Comparison of ENCODE assay signal across 12 cellular contexts in genomic region chr1:12556957-12557935, GRCh38.
DNase-seq lines count a peak whose midpoint lies in the region; ATAC-seq, FAIRE-seq and TF ChIP-seq lines count a peak whose summit lies in the region.
"Had no signal": no experiment of that assay in that cellular context is flagged by ENCODE, and none has a peak within 500 bp of the region (broad histone marks: within the 10 kb centered on the region; RNA-seq: fewer than 3 reads in every experiment).

No MANE protein-coding gene starts in this region.

- no peak overlapping the region for H3K27ac ChIP-seq in GM12878 (ENCODE audit: control insufficient read depth, insufficient read depth)
- peak overlapping the region; percentile 72 for H3K27ac ChIP-seq in lower lobe of right lung
- H3K27ac ChIP-seq in spleen, result peak overlapping the region in 5 of 8 donors; percentile 17 to 69 (median 58)

- intact Hi-C loops in GM12878 (cut with micrococcal nuclease; ENCODE audit: unreplicated experiment), result no loop called here
- intact Hi-C loops in lower lobe of right lung (cut with DNase I), result no loop called here
- intact Hi-C loops in spleen (cut with DNase I; ENCODE audit: low total_unique reads), result no loop called here

- CTCF ChIA-PET in GM12878 (lab: Yijun Ruan, JAX), result interaction anchor here (0.7 kb wide), 1 partner anchor 102 kb away, joined by 4 read pairs; no protein-coding TSS in a partner anchor

- TF ChIP-seq CTCF in GM12878 (IDR thresholded peaks at IDR 0.05 in 2 of 3, conservative IDR thresholded peaks at IDR 0.05 in 1 of 3; ENCODE audit: control insufficient read depth in 2 of 3, extremely low read depth in 1 of 3, insufficient read depth in 1 of 3, low read depth in 3 of 3, low read length in 3 of 3) (no peak), lower lobe of right lung (IDR thresholded peaks at IDR 0.05) (no peak), spleen (IDR thresholded peaks at IDR 0.05 in 8 of 11, conservative IDR thresholded peaks at IDR 0.05 in 3 of 11) (no peak)

- no peaks in the 10 kb centered on the region; the same call in 2 of the 3 replicates for H3K9me3 ChIP-seq in GM12878 (replicated peaks; ENCODE audit: control insufficient read depth, insufficient read depth, low read length)
- H3K9me3 ChIP-seq in lower lobe of right lung, result peaks cover under 1% of the 10 kb centered on the region
- peaks cover 0 to 11% (median 6%) of the 10 kb centered on the region in 8 donors for H3K9me3 ChIP-seq in spleen

- no peaks in the 10 kb centered on the region for H3K36me3 Mint-ChIP-seq in activated T-cell treated with anti-CD3 and anti-CD28 coated beads, Interleukin-2, amount 50 U/mL, for 4 hours (ENCODE audit: insufficient read depth)

- no peaks in the 10 kb centered on the region for H3K4me1 Mint-ChIP-seq in activated T-cell treated with anti-CD3 and anti-CD28 coated beads, Interleukin-2, amount 50 U/mL, for 4 hours (ENCODE audit: low read depth)
- H3K4me1 Mint-ChIP-seq: activated CD4-positive, alpha-beta memory T cell treated with anti-CD3 and anti-CD28 coated beads, Interleukin-2, amount 10 ng/mL, durations not matched to agents 7 days and 5 days had no signal

- SMC1A ChIA-PET in GM12878 (lab: Charles Lee; ENCODE audit: uncharacterized antibody, unreplicated experiment), result no interaction called here

- no peaks in the 10 kb centered on the region; a peak in 1 of 4 replicates for H3K27me3 ChIP-seq in GM12878 (replicated peaks in 1 of 2; ENCODE audit: control insufficient read depth in 2 of 2, insufficient read depth in 2 of 2, low read length in 1 of 2)
- no peaks in the 10 kb centered on the region for H3K27me3 ChIP-seq in lower lobe of right lung (ENCODE audit: low read depth)
- H3K27me3 ChIP-seq in spleen (replicated peaks in 1 of 7), result no peaks in the 10 kb centered on the region

- TF ChIP-seq RAD21 in GM12878 (IDR thresholded peaks at IDR 0.05; ENCODE audit: insufficient read depth, low read depth, low read length), result no peak

- in situ Hi-C loops in GM12878 (cut with MboI), result no loop called here

- DNase-seq in GM04503 (ENCODE audit: low read depth), result peak; percentile 29
- no peak for DNase-seq in GM12878 (ENCODE audit: low read depth, low spot score)
- no peak for DNase-seq in lower lobe of right lung
- no peak for DNase-seq in spleen
- no peak for DNase-seq in cerebellar nuclear complex (lab: John Stamatoyannopoulos, UW)
- DNase-seq in NCI-H774 (lab: John Stamatoyannopoulos, UW), result no peak
- DNase-seq in stimulated activated CD4-positive, alpha-beta T cell treated with anti-CD3 and anti-CD28 coated beads, Interleukin-4, amount 100 ng/mL, for 4 hours, result no peak
- DNase-seq in activated T-cell treated with anti-CD3 and anti-CD28 coated beads, Interleukin-2, amount 50 U/mL, for 4 hours, result no peak
- DNase-seq: activated CD4-positive, alpha-beta memory T cell treated with anti-CD3 and anti-CD28 coated beads, Interleukin-2, amount 10 ng/mL, durations not matched to agents 7 days and 5 days; CD4-positive, alpha-beta T cell; NCI-H1048 had no signal

- no peak for FAIRE-seq in GM12878 (lab: Jason Lieb, UNC)

- H3K4me3 ChIP-seq in GM12878, result no peak overlapping the region
- no peak overlapping the region for H3K4me3 ChIP-seq in lower lobe of right lung
- H3K4me3 ChIP-seq in spleen, result no peak overlapping the region

- H3K9me3 Mint-ChIP-seq in activated T-cell treated with anti-CD3 and anti-CD28 coated beads, Interleukin-2, amount 50 U/mL, for 4 hours, result peaks cover under 1% of the 10 kb centered on the region

- H2AFZ ChIP-seq in GM12878 (ENCODE audit: control insufficient read depth, low read depth, low read length), result no peak overlapping the region

- TF ChIP-seq EP300 in GM12878 (IDR thresholded peaks at IDR 0.05; ENCODE audit: borderline replicate concordance in 1 of 2, control insufficient read depth in 1 of 2, low read depth in 2 of 2, low read length in 2 of 2), result no peak

- 55% methylated on average over 17 of the region's 17 CpGs for WGBS in GM12878 (ENCODE audit: insufficient coverage, insufficient replicate concordance, low lambda C conversion rate, missing lambda C conversion rate)
- WGBS in spleen, 5 donors, result 84 to 87% (median 86%) methylated on average over 17 of the region's 17 CpGs

- no peaks in the 10 kb centered on the region for H3K27me3 Mint-ChIP-seq in activated T-cell treated with anti-CD3 and anti-CD28 coated beads, Interleukin-2, amount 50 U/mL, for 4 hours (ENCODE audit: low read depth)
- H3K27me3 Mint-ChIP-seq: activated CD4-positive, alpha-beta memory T cell treated with anti-CD3 and anti-CD28 coated beads, Interleukin-2, amount 10 ng/mL, durations not matched to agents 7 days and 5 days; CD4-positive, alpha-beta T cell had no signal

- H3K9ac ChIP-seq in GM12878 (ENCODE audit: control insufficient read depth, insufficient read depth, low read length), result no peak overlapping the region

- H3K4me3 Mint-ChIP-seq in activated T-cell treated with anti-CD3 and anti-CD28 coated beads, Interleukin-2, amount 50 U/mL, for 4 hours, result no peak overlapping the region
- H3K4me3 Mint-ChIP-seq: activated CD4-positive, alpha-beta memory T cell treated with anti-CD3 and anti-CD28 coated beads, Interleukin-2, amount 10 ng/mL, durations not matched to agents 7 days and 5 days; CD4-positive, alpha-beta T cell had no signal

- H3K4me2 ChIP-seq in GM12878 (ENCODE audit: control insufficient read depth, insufficient read depth), result no peak overlapping the region

- POLR2A ChIA-PET in GM12878 (lab: Charles Lee), result no interaction called here

- RAD21 ChIA-PET in GM12878 (lab: Charles Lee; ENCODE audit: unreplicated experiment), result no interaction called here

- no TSS peak for BruUV-seq in GM12878 (replicated peaks; lab: Mats Ljungman, UMichigan)

- TF ChIP-seq POLR2A in GM12878 (IDR thresholded peaks at IDR 0.05; ENCODE audit: low read depth, low read length), result no peak
- no peak for TF ChIP-seq POLR2A in spleen (IDR thresholded peaks at IDR 0.05)

- no peaks in the 10 kb centered on the region for H4K20me1 ChIP-seq in GM12878 (ENCODE audit: control insufficient read depth, insufficient read depth)

- H3K79me2 ChIP-seq in GM12878 (ENCODE audit: control insufficient read depth, insufficient read depth, low read length), result no peaks in the 10 kb centered on the region

- ATAC-seq in GM12878 (no peak), lower lobe of right lung (no peak)
- ATAC-seq in activated T-cell treated with anti-CD3 and anti-CD28 coated beads, Interleukin-2, amount 50 U/mL, for 4 hours, result no peak
- ATAC-seq: esophagus mucosa had no signal

- H3K36me3 ChIP-seq in GM12878 (ENCODE audit: control insufficient read depth in 2 of 2, insufficient read depth in 2 of 2, low read length in 1 of 2) (no peaks in the 10 kb centered on the region), lower lobe of right lung (no peaks in the 10 kb centered on the region), spleen (no peaks in the 10 kb centered on the region)

- H3K4me1 ChIP-seq in GM12878 (ENCODE audit: control insufficient read depth, insufficient read depth, low read length) (no peaks in the 10 kb centered on the region), lower lobe of right lung (peaks cover 37% of the 10 kb centered on the region), spleen (peaks cover 0 to 30% (median 2%) of the 10 kb centered on the region in 6 donors)

TF ChIP-seq in GM12878, 131 proteins besides CTCF, POLR2A, EP300 and RAD21:
- peak; percentile 42 for TF ChIP-seq BCL3 (IDR thresholded peaks at IDR 0.05; ENCODE audit: borderline replicate concordance, insufficient read depth, low read depth, low read length, poor library complexity, severe bottlenecking)
- no peak for TF ChIP-seq RUNX3 (IDR thresholded peaks at IDR 0.05; ENCODE audit: low read length)
TF ChIP-seq in GM12878: peak in this region for 1.
